In the genomic region with DNA sequence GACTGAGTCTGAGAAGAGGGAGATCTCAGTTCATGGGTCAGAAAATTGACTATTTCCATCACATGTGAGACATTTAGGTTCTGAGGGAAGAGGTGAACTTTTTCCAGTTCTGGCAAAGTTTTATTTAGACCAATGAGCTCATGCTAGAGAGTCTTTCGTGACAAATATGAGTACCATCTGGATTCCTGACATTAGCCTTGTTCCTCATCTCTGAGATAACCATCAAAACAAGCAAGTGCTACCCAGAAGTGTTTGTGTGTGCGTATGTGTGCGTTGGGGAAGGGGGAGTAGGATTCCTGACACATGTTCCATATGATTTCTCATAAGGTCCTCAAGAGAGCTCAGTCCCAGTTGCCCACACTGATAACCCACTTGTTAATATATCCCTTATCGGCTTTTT, we compare ENCODE assay signal across 21 cellular contexts.
A peak's percentile ranks its signal among the peaks of the same experiment; 100 is the strongest.
DNase-seq lines count a peak whose midpoint lies in the region; ATAC-seq and TF ChIP-seq lines count a peak whose summit lies in the region.
"Had no signal": no experiment of that assay in that cellular context is flagged by ENCODE, and none has a peak within 500 bp of the region (broad histone marks: within the 10 kb centered on the region; RNA-seq: fewer than 3 reads in every experiment).

No MANE protein-coding gene starts in this region.

- dilution Hi-C loops in IMR-90 (cut with HindIII; ENCODE audit: low sequenced_read_pairs, unreplicated experiment) = no loop called here

- no peak overlapping the region for H2AK5ac ChIP-seq in IMR-90 (ENCODE audit: low read depth, low read length)

- peaks cover 16% of the 10 kb centered on the region for H3K4me1 Mint-ChIP-seq in activated naive CD8-positive, alpha-beta T cell (ENCODE audit: low read depth)
- H3K4me1 Mint-ChIP-seq in immature natural killer cell = peaks cover 37 to 46% of the 10 kb centered on the region in 2 donors

- WGBS in IMR-90 (ENCODE audit: extremely low coverage in 2 of 2, insufficient read length in 1 of 2), 2 experiments = no CpG with 5 or more reads among the region's 4 CpGs

- H4K8ac ChIP-seq in IMR-90 (ENCODE audit: low read depth in 2 of 2, low read length in 2 of 2) = no peak overlapping the region; a peak in 1 of 4 replicates

- H4K5ac ChIP-seq in IMR-90 (ENCODE audit: low read depth, low read length) = no peak overlapping the region

- H2AFZ ChIP-seq in ACC112 (ENCODE audit: low read length, unreplicated experiment) (peak overlapping the region; percentile 89), IMR-90 (replicated peaks; ENCODE audit: low read length, poor library complexity) (no peak overlapping the region)

- H2BK15ac ChIP-seq in IMR-90 (ENCODE audit: low read depth, low read length) = no peak overlapping the region; the same call in 2 of the 3 replicates

- CTCF ChIA-PET in IMR-90 (lab: Yijun Ruan, JAX) = interaction anchor here (1.1 to 1.2 kb wide), 2 partner anchors 39 to 422 kb away, joined by 3 read pairs; no protein-coding TSS in a partner anchor

- H3K9me3 Mint-ChIP-seq in activated naive CD8-positive, alpha-beta T cell (ENCODE audit: low read depth) = peaks cover 13% of the 10 kb centered on the region
- H3K9me3 Mint-ChIP-seq in immature natural killer cell = no peaks in the 10 kb centered on the region
- H3K9me3 Mint-ChIP-seq: activated CD4-positive, alpha-beta memory T cell treated with anti-CD3 and anti-CD28 coated beads, Interleukin-2, amount 10 ng/mL, durations not matched to agents 7 days and 5 days; type B pancreatic cell had no signal

- POLR2A ChIA-PET in IMR-90 (lab: Charles Lee; ENCODE audit: unreplicated experiment) = interaction anchor here (0.6 kb wide), 1 partner anchor 13 kb away, joined by 5 read pairs; no protein-coding TSS in a partner anchor

- in situ Hi-C loops in IMR-90 (cut with MboI; ENCODE audit: low sequenced_read_pairs) = no loop called here

- H3K36me3 ChIP-seq in ACC112 (ENCODE audit: insufficient read depth, low read length) (no peaks in the 10 kb centered on the region), IMR-90 (ENCODE audit: control insufficient read depth, insufficient read depth, low read length) (no peaks in the 10 kb centered on the region)
- H3K36me3 ChIP-seq: BLaER1 treated with 17β-estradiol and CSF1 and Interleukin-3, amounts not matched to agents 10 nM and 100 nM; cardiac muscle cell; neutrophil had no signal

- no peak for TF ChIP-seq POLR2A in IMR-90 (IDR thresholded peaks at IDR 0.05; ENCODE audit: low read depth, low read length)

- H2AK9ac ChIP-seq in IMR-90 (replicated peaks; ENCODE audit: low read depth, low read length, poor library complexity) = no peak overlapping the region

- H3K18ac ChIP-seq in IMR-90 (ENCODE audit: low read depth, low read length) = no peak overlapping the region

- H3K27ac ChIP-seq in ACC112 (ENCODE audit: low read depth, low read length) (no peak overlapping the region), IMR-90 (ENCODE audit: insufficient read depth, low read length) (no peak overlapping the region)
- H3K27ac ChIP-seq: BLaER1 treated with 17β-estradiol and CSF1 and Interleukin-3, amounts not matched to agents 10 nM and 100 nM; cardiac muscle cell; neutrophil; RWPE1 had no signal

- H3K9me3 ChIP-seq in IMR-90 (ENCODE audit: control insufficient read depth, insufficient read depth, low read length) = 0 out of 2 replicates have a peak, but pooled peaks cover 3% of the 10 kb centered on the region
- H3K9me3 ChIP-seq: neutrophil had no signal

- H4K20me1 ChIP-seq in IMR-90 (ENCODE audit: insufficient read depth, low read length) = no peaks in the 10 kb centered on the region
- H4K20me1 ChIP-seq: BLaER1 treated with 17β-estradiol and CSF1 and Interleukin-3, amounts not matched to agents 10 nM and 100 nM had no signal

- H2BK120ac ChIP-seq in IMR-90 (ENCODE audit: low read depth, low read length) = no peak overlapping the region; the same call in 1 of the 2 replicates

- no TSS peak for BruUV-seq in IMR-90 (replicated peaks; lab: Mats Ljungman, UMichigan)

- H3K9ac ChIP-seq in IMR-90 (ENCODE audit: low read depth, low read length) = no peak overlapping the region
- H3K9ac ChIP-seq: BLaER1 treated with 17β-estradiol and CSF1 and Interleukin-3, amounts not matched to agents 10 nM and 100 nM had no signal

- H3K9me1 ChIP-seq in IMR-90 (ENCODE audit: insufficient read depth, low read length) = no peaks in the 10 kb centered on the region

- H3K27me3 ChIP-seq in ACC112 (ENCODE audit: insufficient read depth, low read length) (no peaks in the 10 kb centered on the region), IMR-90 (ENCODE audit: control insufficient read depth, insufficient read depth, low read length) (no peaks in the 10 kb centered on the region; the same call in none of the 2 replicates)
- H3K27me3 ChIP-seq: BLaER1 treated with 17β-estradiol and CSF1 and Interleukin-3, amounts not matched to agents 10 nM and 100 nM; cardiac muscle cell; neutrophil had no signal

- no peaks in the 10 kb centered on the region for H3K79me2 ChIP-seq in ACC112 (ENCODE audit: control insufficient read depth, insufficient read depth, low read length, unreplicated experiment)

- H2BK20ac ChIP-seq in IMR-90 (ENCODE audit: low read depth, low read length) = no peak overlapping the region

- H4K91ac ChIP-seq in IMR-90 (ENCODE audit: insufficient read depth, low read depth, low read length) = no peak overlapping the region

- H3K4me1 ChIP-seq in ACC112 (ENCODE audit: control insufficient read depth, insufficient read depth, low read length, unreplicated experiment) (peaks cover 23% of the 10 kb centered on the region), IMR-90 (ENCODE audit: control insufficient read depth, insufficient read depth, low read length) (0 out of 2 replicates have a peak, but pooled peaks cover 1% of the 10 kb centered on the region)

- H2BK5ac ChIP-seq in IMR-90 (ENCODE audit: low read depth, low read length, poor library complexity, severe bottlenecking) = no peak overlapping the region

- intact Hi-C loops in IMR-90 (cut with micrococcal nuclease) (no loop called here), Right ventricle myocardium superior (cut with DNase I) (no loop called here)

- peak overlapping the region; percentile 25 for H3K4me3 Mint-ChIP-seq in activated naive CD8-positive, alpha-beta T cell
- H3K4me3 Mint-ChIP-seq in immature natural killer cell = peak overlapping the region in 3 of 5 donors; percentile 67 to 73 (median 71)
- H3K4me3 Mint-ChIP-seq: activated CD4-positive, alpha-beta memory T cell treated with anti-CD3 and anti-CD28 coated beads, Interleukin-2, amount 10 ng/mL, durations not matched to agents 7 days and 5 days; dendritic cell treated with granulocyte-macrophage colony-stimulating factor and Interleukin-4, amounts not matched to agents 40 ng/mL and 50 ng/mL, for 4 days; H9; type B pancreatic cell had no signal

- H3K27me3 Mint-ChIP-seq in activated naive CD8-positive, alpha-beta T cell = no peaks in the 10 kb centered on the region
- peaks cover 0 to 2% (median 2%) of the 10 kb centered on the region in 3 donors for H3K27me3 Mint-ChIP-seq in immature natural killer cell (ENCODE audit: low read depth in 3 of 3)

- H3K23ac ChIP-seq in IMR-90 (ENCODE audit: low read depth, low read length) = no peak overlapping the region

- no peak overlapping the region for H3K27ac Mint-ChIP-seq in activated naive CD8-positive, alpha-beta T cell
- H3K27ac Mint-ChIP-seq in immature natural killer cell = peak overlapping the region in 4 of 6 donors; percentile 18 to 70 (median 58)
- H3K27ac Mint-ChIP-seq: activated CD4-positive, alpha-beta memory T cell treated with anti-CD3 and anti-CD28 coated beads, Interleukin-2, amount 10 ng/mL, durations not matched to agents 7 days and 5 days; dendritic cell treated with granulocyte-macrophage colony-stimulating factor and Interleukin-4, amounts not matched to agents 40 ng/mL and 50 ng/mL, for 4 days; H9; type B pancreatic cell had no signal

- H3K79me1 ChIP-seq in IMR-90 (ENCODE audit: low read depth in 1 of 2, low read length in 2 of 2) = no peaks in the 10 kb centered on the region

- H3K4me3 ChIP-seq in ACC112 (ENCODE audit: low read depth, low read length) (0 out of 2 replicates have a peak overlapping the region, but pooled peaks have one; percentile 42), IMR-90 (ENCODE audit: insufficient read depth, low read depth, low read length) (no peak overlapping the region)
- H3K4me3 ChIP-seq: BLaER1 treated with 17β-estradiol and CSF1 and Interleukin-3, amounts not matched to agents 10 nM and 100 nM; cardiac muscle cell; lung had no signal

- 0 out of 2 replicates have a peak overlapping the region, but pooled peaks have one; percentile 33 for H3K4me2 ChIP-seq in IMR-90 (ENCODE audit: low read depth, low read length)
- H3K4me2 ChIP-seq: BLaER1 treated with 17β-estradiol and CSF1 and Interleukin-3, amounts not matched to agents 10 nM and 100 nM had no signal

- no peak overlapping the region for H3K4ac ChIP-seq in IMR-90 (ENCODE audit: low read depth, low read length)

- no peak for TF ChIP-seq RAD21 in IMR-90 (IDR thresholded peaks at IDR 0.05; ENCODE audit: low read length)

- DNase-seq in IMR-90 (peak; percentile 42), immature natural killer cell (no peak), activated gamma-delta T cell (lab: John Stamatoyannopoulos, UW) (no peak), NCI-H226 (no peak), Right ventricle myocardium superior (no peak)
- DNase-seq: activated CD4-positive, alpha-beta memory T cell treated with anti-CD3 and anti-CD28 coated beads, Interleukin-2, amount 10 ng/mL, durations not matched to agents 7 days and 5 days; activated CD4-positive, CD25-positive, alpha-beta regulatory T cell; activated naive CD4-positive, alpha-beta T cell treated with Interleukin-2 at 50 U/mL for 16 hours; activated T-cell treated with anti-CD3 and anti-CD28 coated beads for 4 hours; Calu3; H9 had no signal

- no peak; the same call in 1 of the 2 replicates for ATAC-seq in IMR-90 (ENCODE audit: low read depth)
- no peak for ATAC-seq in Right ventricle myocardium superior (ENCODE audit: poor library complexity)
- ATAC-seq in GM19324 (IDR thresholded peaks at IDR 0.05; ENCODE audit: low FRiP score, unreplicated experiment) = no peak

- no peak overlapping the region for H3K56ac ChIP-seq in IMR-90 (ENCODE audit: extremely low read depth, insufficient read depth, low read length)

- H3K36me3 Mint-ChIP-seq in activated naive CD8-positive, alpha-beta T cell = peaks cover 2% of the 10 kb centered on the region
- H3K36me3 Mint-ChIP-seq in immature natural killer cell = no peaks in the 10 kb centered on the region
- H3K36me3 Mint-ChIP-seq: type B pancreatic cell had no signal

- TF ChIP-seq CTCF in IMR-90 (conservative IDR thresholded peaks at IDR 0.05; ENCODE audit: low read depth, low read length) = no peak

- peak overlapping the region; percentile 22; the same call in 1 of the 2 replicates for H3K14ac ChIP-seq in IMR-90 (replicated peaks; ENCODE audit: low read depth, low read length)

TF ChIP-seq in IMR-90, 13 proteins besides CTCF, POLR2A, EP300 and RAD21:
- TF ChIP-seq MAZ (IDR thresholded peaks at IDR 0.05; ENCODE audit: borderline replicate concordance, low read depth, low read length) = no peak
